10 cellular contexts compared by ENCODE assay signal in the genomic region with DNA sequence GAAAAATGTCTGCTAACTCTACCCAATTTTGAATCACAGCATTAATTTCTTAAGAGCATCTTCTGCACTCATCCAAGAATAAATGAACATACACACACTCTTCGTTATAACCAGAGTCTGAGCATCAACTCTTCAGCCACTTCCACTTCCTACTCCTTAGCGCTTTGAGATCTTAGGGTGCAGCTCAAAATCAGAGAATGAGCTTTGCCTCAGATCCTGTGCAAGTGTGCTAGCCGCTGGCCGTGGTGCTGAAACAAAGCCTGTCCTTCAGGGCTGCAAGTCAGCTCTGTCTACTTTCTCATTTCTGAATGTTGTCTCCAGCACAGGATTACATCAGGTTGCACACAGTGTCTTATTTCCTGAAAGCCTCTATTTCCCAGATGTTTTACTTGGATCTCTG.
DNase-seq lines count a peak whose midpoint lies in the region; ATAC-seq, FAIRE-seq and TF ChIP-seq lines count a peak whose summit lies in the region.
"Had no signal": no experiment of that assay in that cellular context is flagged by ENCODE, and none has a peak within 500 bp of the region (broad histone marks: within the 10 kb centered on the region; RNA-seq: fewer than 3 reads in every experiment).

No MANE protein-coding gene starts in this region.

- no peaks in the 10 kb centered on the region for H3K9me3 ChIP-seq in small intestine (ENCODE audit: control insufficient read depth, low read depth)
- H3K9me3 ChIP-seq: BLaER1 had no signal

- no peak overlapping the region for H3K4me3 ChIP-seq in epithelial cell of esophagus (ENCODE audit: low read length)
- no peak overlapping the region for H3K4me3 ChIP-seq in small intestine (ENCODE audit: low read depth in 1 of 2, low read length in 2 of 2)
- H3K4me3 ChIP-seq: BLaER1 had no signal

- 7 to 12% (median 8%) methylated on average over 4 of the region's 4 CpGs for WGBS in small intestine, 3 donors

- DNase-seq in activated T-cell treated with anti-CD3 and anti-CD28 coated beads for 48 hours (ENCODE audit: low read depth) = peak; percentile 11
- DNase-seq in activated T-cell treated with anti-CD3 and anti-CD28 coated beads for 4 hours = no peak
- DNase-seq in RPMI7951 (ENCODE audit: low read depth) = peak; percentile 44
- DNase-seq in epithelial cell of esophagus (ENCODE audit: low read depth) = peak; percentile 59
- peak; percentile 4 for DNase-seq in small intestine
- no peak for DNase-seq in NK-92 (lab: John Stamatoyannopoulos, UW; ENCODE audit: unreplicated experiment)
- DNase-seq in T-helper 9 cell = no peak

- H3K4me1 ChIP-seq in small intestine (ENCODE audit: control insufficient read depth in 2 of 2, insufficient read depth in 1 of 2, low read depth in 1 of 2, low read length in 1 of 2) = peaks cover 0 to 4% of the 10 kb centered on the region in 2 donors
- H3K4me1 ChIP-seq: BLaER1 had no signal

- no peaks in the 10 kb centered on the region for H3K36me3 ChIP-seq in small intestine (ENCODE audit: control insufficient read depth in 2 of 2, insufficient read depth in 2 of 2, low read length in 2 of 2)
- H3K36me3 ChIP-seq: BLaER1 had no signal

- H3K27ac ChIP-seq in small intestine (ENCODE audit: low read depth in 1 of 2, low read length in 1 of 2) = no peak overlapping the region
- H3K27ac ChIP-seq: BLaER1 had no signal

- no peak for ATAC-seq in HG02588 (IDR thresholded peaks at IDR 0.05; ENCODE audit: unreplicated experiment)

- no peaks in the 10 kb centered on the region for H3K27me3 ChIP-seq in small intestine (ENCODE audit: control insufficient read depth in 2 of 2, insufficient read depth in 2 of 2, low read length in 2 of 2)
- H3K27me3 ChIP-seq: BLaER1 had no signal

- no peak for TF ChIP-seq CTCF in epithelial cell of esophagus (IDR thresholded peaks at IDR 0.05; ENCODE audit: insufficient read depth, low read depth, low read length, missing control alignments)

- FAIRE-seq in small intestine (lab: Jason Lieb, UNC) = no peak
- FAIRE-seq: endometrium had no signal

Comparison
In these comparisons a context has a peak if more than half of its experiments do, and no peak if none do; other contexts are left out.
1. DNase-seq: peak in activated T-cell treated with anti-CD3 and anti-CD28 coated beads for 48 hours (single experiment), RPMI7951 (single experiment), epithelial cell of esophagus (single experiment) and small intestine (single experiment); none in activated T-cell treated with anti-CD3 and anti-CD28 coated beads for 4 hours (single experiment), NK-92 (single experiment) and T-helper 9 cell (single experiment).